In genomic region chr20:23515250-23515939, GRCh38 we compare ENCODE assay signal across 1 cellular context.
TF ChIP-seq lines count a peak whose summit lies in the region.

No MANE protein-coding gene starts in this region.

TF ChIP-seq in H1, 55 proteins besides CTCF, POLR2A, EP300 and RAD21:
- TF ChIP-seq E2F6 (IDR thresholded peaks at IDR 0.05) (peak; percentile 54; the same call in 1 of the 2 replicates), HDAC2 (IDR thresholded peaks at IDR 0.05; ENCODE audit: borderline replicate concordance in 1 of 2, low read depth in 2 of 2, low read length in 2 of 2) (no peak), SIRT6 (IDR thresholded peaks at IDR 0.05; ENCODE audit: low read length) (no peak), KDM1A (IDR thresholded peaks at IDR 0.05; ENCODE audit: borderline replicate concordance, low read length) (peak; percentile 24; the same call in 1 of the 2 replicates)
